Comparison of ENCODE assay signal across 1 cellular context in the genomic region with DNA sequence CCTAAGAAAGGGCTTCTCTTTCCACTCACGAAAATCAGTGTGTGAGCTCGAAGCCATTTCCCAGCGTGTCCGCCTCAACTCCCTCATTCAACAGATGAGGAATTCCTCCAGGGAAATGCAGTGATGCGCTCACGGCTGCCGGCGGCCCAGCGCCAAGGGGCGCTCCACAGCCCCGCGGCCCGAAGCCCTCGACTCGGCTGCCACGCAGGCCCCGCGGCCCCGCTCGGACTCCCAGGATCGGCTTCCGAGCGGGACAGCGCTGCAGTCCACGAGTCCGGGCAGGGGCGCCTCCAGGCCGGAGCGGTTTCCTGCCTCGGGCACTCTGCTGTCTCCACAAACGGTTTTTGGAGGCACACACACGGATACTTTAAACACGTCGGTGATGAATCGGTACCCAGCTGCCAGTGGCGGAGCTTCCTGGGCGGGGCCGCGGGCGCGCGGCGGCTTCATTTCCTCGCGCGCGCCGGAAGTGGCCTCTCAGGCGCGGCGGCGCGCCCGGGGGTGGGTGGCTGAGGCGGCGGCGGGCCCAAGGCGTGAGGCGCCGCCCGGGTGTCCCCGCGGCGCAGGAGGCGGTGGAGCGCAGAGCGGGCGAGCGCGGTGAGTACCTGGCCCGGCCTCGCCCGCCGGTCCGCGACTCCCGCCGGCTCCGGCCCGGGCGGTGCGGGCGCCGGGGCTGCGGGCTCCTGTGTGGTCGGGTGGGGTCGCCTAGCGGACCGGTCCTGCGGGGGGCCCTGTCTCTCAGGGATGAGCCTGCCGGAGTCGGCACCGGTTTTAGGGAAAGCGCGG.
A peak's percentile ranks its signal among the peaks of the same experiment; 100 is the strongest.
TF ChIP-seq lines count a peak whose summit lies in the region.

A gene with protein sequence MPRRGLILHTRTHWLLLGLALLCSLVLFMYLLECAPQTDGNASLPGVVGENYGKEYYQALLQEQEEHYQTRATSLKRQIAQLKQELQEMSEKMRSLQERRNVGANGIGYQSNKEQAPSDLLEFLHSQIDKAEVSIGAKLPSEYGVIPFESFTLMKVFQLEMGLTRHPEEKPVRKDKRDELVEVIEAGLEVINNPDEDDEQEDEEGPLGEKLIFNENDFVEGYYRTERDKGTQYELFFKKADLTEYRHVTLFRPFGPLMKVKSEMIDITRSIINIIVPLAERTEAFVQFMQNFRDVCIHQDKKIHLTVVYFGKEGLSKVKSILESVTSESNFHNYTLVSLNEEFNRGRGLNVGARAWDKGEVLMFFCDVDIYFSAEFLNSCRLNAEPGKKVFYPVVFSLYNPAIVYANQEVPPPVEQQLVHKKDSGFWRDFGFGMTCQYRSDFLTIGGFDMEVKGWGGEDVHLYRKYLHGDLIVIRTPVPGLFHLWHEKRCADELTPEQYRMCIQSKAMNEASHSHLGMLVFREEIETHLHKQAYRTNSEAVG (plus strand): TSS at position 475 of the 786 bp plus-strand sequence. CDS start 16,705 bp downstream, outside the sequence.

TF ChIP-seq in HepG2, 621 proteins besides CTCF, POLR2A, EP300 and RAD21 (continued from another document):
- TF ChIP-seq ZNF543 (CRISPR knock-in tag; IDR thresholded peaks at IDR 0.05) (peak; percentile 46; the same call in 1 of the 2 replicates), ZFYVE20 (CRISPR knock-in tag; IDR thresholded peaks at IDR 0.05; ENCODE audit: borderline replicate concordance, low read depth) (no peak), TARDBP (CRISPR knock-in tag; IDR thresholded peaks at IDR 0.05) (no peak), NFIC (IDR thresholded peaks at IDR 0.05; ENCODE audit: low read length) (no peak), RELA (CRISPR knock-in tag; IDR thresholded peaks at IDR 0.05) (no peak), DR1 (CRISPR knock-in tag; IDR thresholded peaks at IDR 0.05) (0 out of 2 replicates have a peak, but pooled peaks have one; percentile 42), ERF (CRISPR knock-in tag; IDR thresholded peaks at IDR 0.05) (no peak), ZNF24 (IDR thresholded peaks at IDR 0.05) (no peak), SOX6 (IDR thresholded peaks at IDR 0.05) (no peak), SOX6 (CRISPR knock-in tag; IDR thresholded peaks at IDR 0.05) (no peak; the same call in 1 of the 2 replicates), REPIN1 (CRISPR knock-in tag; IDR thresholded peaks at IDR 0.05; ENCODE audit: borderline replicate concordance, low read depth) (0 out of 2 replicates have a peak, but pooled peaks have one; percentile 30), HMG20B (CRISPR knock-in tag; conservative IDR thresholded peaks at IDR 0.05) (no peak), ZNF607 (CRISPR knock-in tag; IDR thresholded peaks at IDR 0.05; ENCODE audit: borderline replicate concordance) (no peak), SIN3A (IDR thresholded peaks at IDR 0.05; ENCODE audit: borderline replicate concordance, low read depth, low read length) (peak; percentile 44; the same call in 1 of the 2 replicates), ATF7-NPFF (CRISPR knock-in tag; IDR thresholded peaks at IDR 0.05; ENCODE audit: low read depth) (peak; percentile 25; the same call in 1 of the 2 replicates), ZNF329 (CRISPR knock-in tag; IDR thresholded peaks at IDR 0.05; ENCODE audit: low read depth) (no peak), HMGA1 (CRISPR knock-in tag; conservative IDR thresholded peaks at IDR 0.05) (no peak), ZNF747 (CRISPR knock-in tag; IDR thresholded peaks at IDR 0.05; ENCODE audit: borderline replicate concordance) (no peak), PHF8 (CRISPR knock-in tag; IDR thresholded peaks at IDR 0.05) (peak; percentile 80), DNMT1 (CRISPR knock-in tag; IDR thresholded peaks at IDR 0.05) (no peak), TP53 (CRISPR knock-in tag; conservative IDR thresholded peaks at IDR 0.05) (0 out of 2 replicates have a peak, but pooled peaks have one; percentile 53), ZNF562 (CRISPR knock-in tag; IDR thresholded peaks at IDR 0.05; ENCODE audit: borderline replicate concordance) (no peak), REXO4 (CRISPR knock-in tag; IDR thresholded peaks at IDR 0.05; ENCODE audit: borderline replicate concordance) (no peak), TCF7L2 (IDR thresholded peaks at IDR 0.05; ENCODE audit: low read depth, low read length) (no peak), ZNF331 (CRISPR knock-in tag; IDR thresholded peaks at IDR 0.05) (peak; percentile 16; the same call in 1 of the 2 replicates), RARA (CRISPR knock-in tag; IDR thresholded peaks at IDR 0.05) (no peak), ZNF263 (CRISPR knock-in tag; IDR thresholded peaks at IDR 0.05) (no peak), ZNF546 (CRISPR knock-in tag; conservative IDR thresholded peaks at IDR 0.05) (no peak), FOXA3 (CRISPR knock-in tag; IDR thresholded peaks at IDR 0.05) (peak; percentile 17; the same call in 1 of the 2 replicates), NFE2L1 (CRISPR knock-in tag; IDR thresholded peaks at IDR 0.05; ENCODE audit: borderline replicate concordance) (peak; percentile 50; the same call in 1 of the 2 replicates), SP4 (CRISPR knock-in tag; IDR thresholded peaks at IDR 0.05) (no peak)
- TF ChIP-seq, protein P1, sequence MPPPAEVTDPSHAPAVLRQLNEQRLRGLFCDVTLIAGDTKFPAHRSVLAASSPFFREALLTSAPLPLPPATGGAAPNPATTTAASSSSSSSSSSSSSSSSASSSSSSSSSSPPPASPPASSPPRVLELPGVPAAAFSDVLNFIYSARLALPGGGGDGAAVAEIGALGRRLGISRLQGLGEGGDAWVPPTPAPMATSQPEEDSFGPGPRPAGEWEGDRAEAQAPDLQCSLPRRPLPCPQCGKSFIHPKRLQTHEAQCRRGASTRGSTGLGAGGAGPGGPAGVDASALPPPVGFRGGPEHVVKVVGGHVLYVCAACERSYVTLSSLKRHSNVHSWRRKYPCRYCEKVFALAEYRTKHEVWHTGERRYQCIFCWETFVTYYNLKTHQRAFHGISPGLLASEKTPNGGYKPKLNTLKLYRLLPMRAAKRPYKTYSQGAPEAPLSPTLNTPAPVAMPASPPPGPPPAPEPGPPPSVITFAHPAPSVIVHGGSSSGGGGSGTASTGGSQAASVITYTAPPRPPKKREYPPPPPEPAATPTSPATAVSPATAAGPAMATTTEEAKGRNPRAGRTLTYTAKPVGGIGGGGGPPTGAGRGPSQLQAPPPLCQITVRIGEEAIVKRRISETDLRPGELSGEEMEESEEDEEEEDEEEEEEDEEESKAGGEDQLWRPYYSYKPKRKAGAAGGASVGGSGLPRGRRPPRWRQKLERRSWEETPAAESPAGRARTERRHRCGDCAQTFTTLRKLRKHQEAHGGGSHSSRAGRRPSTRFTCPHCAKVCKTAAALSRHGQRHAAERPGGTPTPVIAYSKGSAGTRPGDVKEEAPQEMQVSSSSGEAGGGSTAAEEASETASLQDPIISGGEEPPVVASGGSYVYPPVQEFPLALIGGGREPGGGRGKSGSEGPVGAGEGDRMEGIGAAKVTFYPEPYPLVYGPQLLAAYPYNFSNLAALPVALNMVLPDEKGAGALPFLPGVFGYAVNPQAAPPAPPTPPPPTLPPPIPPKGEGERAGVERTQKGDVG (CRISPR knock-in tag; IDR thresholded peaks at IDR 0.05; ENCODE audit: borderline replicate concordance), result no peak
- TF ChIP-seq, protein P2, sequence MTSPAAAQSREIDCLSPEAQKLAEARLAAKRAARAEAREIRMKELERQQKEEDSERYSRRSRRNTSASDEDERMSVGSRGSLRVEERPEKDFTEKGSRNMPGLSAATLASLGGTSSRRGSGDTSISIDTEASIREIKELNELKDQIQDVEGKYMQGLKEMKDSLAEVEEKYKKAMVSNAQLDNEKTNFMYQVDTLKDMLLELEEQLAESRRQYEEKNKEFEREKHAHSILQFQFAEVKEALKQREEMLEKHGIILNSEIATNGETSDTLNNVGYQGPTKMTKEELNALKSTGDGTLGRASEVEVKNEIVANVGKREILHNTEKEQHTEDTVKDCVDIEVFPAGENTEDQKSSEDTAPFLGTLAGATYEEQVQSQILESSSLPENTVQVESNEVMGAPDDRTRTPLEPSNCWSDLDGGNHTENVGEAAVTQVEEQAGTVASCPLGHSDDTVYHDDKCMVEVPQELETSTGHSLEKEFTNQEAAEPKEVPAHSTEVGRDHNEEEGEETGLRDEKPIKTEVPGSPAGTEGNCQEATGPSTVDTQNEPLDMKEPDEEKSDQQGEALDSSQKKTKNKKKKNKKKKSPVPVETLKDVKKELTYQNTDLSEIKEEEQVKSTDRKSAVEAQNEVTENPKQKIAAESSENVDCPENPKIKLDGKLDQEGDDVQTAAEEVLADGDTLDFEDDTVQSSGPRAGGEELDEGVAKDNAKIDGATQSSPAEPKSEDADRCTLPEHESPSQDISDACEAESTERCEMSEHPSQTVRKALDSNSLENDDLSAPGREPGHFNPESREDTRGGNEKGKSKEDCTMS (CRISPR knock-in tag; conservative IDR thresholded peaks at IDR 0.05), result no peak
- TF ChIP-seq, protein P3, sequence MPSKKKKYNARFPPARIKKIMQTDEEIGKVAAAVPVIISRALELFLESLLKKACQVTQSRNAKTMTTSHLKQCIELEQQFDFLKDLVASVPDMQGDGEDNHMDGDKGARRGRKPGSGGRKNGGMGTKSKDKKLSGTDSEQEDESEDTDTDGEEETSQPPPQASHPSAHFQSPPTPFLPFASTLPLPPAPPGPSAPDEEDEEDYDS (CRISPR knock-in tag; IDR thresholded peaks at IDR 0.05), result 0 out of 2 replicates have a peak, but pooled peaks have one; percentile 44
